Comparison of ENCODE assay signal across 23 cellular contexts in genomic region chr1:190560161-190560681, GRCh38.
"Had no signal": no experiment of that assay in that cellular context is flagged by ENCODE, and none has a peak within 500 bp of the region (broad histone marks: within the 10 kb centered on the region; RNA-seq: fewer than 3 reads in every experiment).

No MANE protein-coding gene starts in this region.

- H3K9me3 ChIP-seq: lower lobe of right lung, mucosa of descending colon had no signal

- H3K27me3 ChIP-seq: dorsolateral prefrontal cortex, esophagus muscularis mucosa, foreskin keratinocyte, gastroesophageal sphincter, heart left ventricle, hepatocyte, left lung had no signal

- H3K4me3 ChIP-seq: coronary artery, dorsolateral prefrontal cortex, esophagus muscularis mucosa, gastroesophageal sphincter, heart left ventricle, hepatocyte, left lung, lower lobe of right lung, mucosa of descending colon had no signal

- H3K4me1 ChIP-seq: esophagus muscularis mucosa, foreskin keratinocyte, gastroesophageal sphincter, heart left ventricle, left lung, lower lobe of right lung had no signal

- H3K36me3 ChIP-seq: esophagus muscularis mucosa, gastroesophageal sphincter, heart left ventricle, left lung, lower lobe of right lung had no signal

- H3K4me2 ChIP-seq: hepatocyte had no signal

- ATAC-seq: foreskin keratinocyte; gastroesophageal sphincter; heart left ventricle; left cardiac atrium; left lung; left ventricle myocardium superior; lower lobe of right lung; mucosa of descending colon; naive thymus-derived CD8-positive, alpha-beta T cell had no signal

- H3K27ac ChIP-seq: coronary artery, dorsolateral prefrontal cortex, esophagus muscularis mucosa, foreskin keratinocyte, gastroesophageal sphincter, heart left ventricle, hepatocyte, left lung, lower lobe of right lung had no signal

- DNase-seq: dermis blood vessel endothelial cell; dorsolateral prefrontal cortex; effector CD4-positive, alpha-beta T cell; effector memory CD4-positive, alpha-beta T cell; foreskin keratinocyte; heart left ventricle; hypothalamus; immature natural killer cell; islet precursor cell; left cardiac atrium; left lung; left ventricle myocardium superior; lower lobe of right lung; mesenchymal stem cell; mucosa of descending colon; naive B cell; naive thymus-derived CD8-positive, alpha-beta T cell had no signal

- FAIRE-seq: endothelial cell of umbilical vein, frontal cortex had no signal

- H3K79me2 ChIP-seq: hepatocyte had no signal

- H2AFZ ChIP-seq: hepatocyte had no signal
